Comparison of ENCODE assay signal across 1 cellular context in genomic region chr12:120292661-120293531, GRCh38.
TF ChIP-seq lines count a peak whose summit lies in the region.

Gene RNU4-1 (minus strand): TSS chr12:120293237.

TF ChIP-seq in HepG2, 621 proteins besides CTCF, POLR2A, EP300 and RAD21 (continued from another document and continues in another):
- TF ChIP-seq ZBED4 (CRISPR knock-in tag; IDR thresholded peaks at IDR 0.05; ENCODE audit: borderline replicate concordance) (0 out of 2 replicates have a peak, but pooled peaks have one; percentile 73), ASH2L (IDR thresholded peaks at IDR 0.05; ENCODE audit: insufficient read length, low read depth, low read length) (peak; percentile 13), NR0B2 (CRISPR knock-in tag; IDR thresholded peaks at IDR 0.05) (no peak), FOSL2 (CRISPR knock-in tag; IDR thresholded peaks at IDR 0.05) (peak; percentile 64; the same call in 1 of the 2 replicates), ZNF644 (CRISPR knock-in tag; IDR thresholded peaks at IDR 0.05; ENCODE audit: low read depth) (no peak), TARDBP (CRISPR knock-in tag; IDR thresholded peaks at IDR 0.05) (peak; percentile 88), TBL1XR1 (IDR thresholded peaks at IDR 0.05; ENCODE audit: borderline replicate concordance, low read length, partially characterized antibody) (no peak), MAFG (CRISPR knock-in tag; IDR thresholded peaks at IDR 0.05) (no peak), ZNF782 (CRISPR knock-in tag; IDR thresholded peaks at IDR 0.05; ENCODE audit: borderline replicate concordance) (no peak), ZNF646 (CRISPR knock-in tag; IDR thresholded peaks at IDR 0.05) (no peak), NR3C1 (CRISPR knock-in tag; IDR thresholded peaks at IDR 0.05) (no peak), ZNF296 (CRISPR knock-in tag; conservative IDR thresholded peaks at IDR 0.05) (no peak), ZSCAN20 (CRISPR knock-in tag; IDR thresholded peaks at IDR 0.05; ENCODE audit: borderline replicate concordance) (no peak), MYPOP (CRISPR knock-in tag; IDR thresholded peaks at IDR 0.05) (peak; percentile 63; the same call in 1 of the 2 replicates), HMGA1 (CRISPR knock-in tag; conservative IDR thresholded peaks at IDR 0.05) (no peak), PRDM15 (CRISPR knock-in tag; IDR thresholded peaks at IDR 0.05) (peak; percentile 65; the same call in 1 of the 2 replicates), TCF7 (IDR thresholded peaks at IDR 0.05; ENCODE audit: low read depth) (no peak), KMT2B (CRISPR knock-in tag; IDR thresholded peaks at IDR 0.05) (no peak; the same call in 1 of the 2 replicates), ZNF660 (CRISPR knock-in tag; IDR thresholded peaks at IDR 0.05; ENCODE audit: borderline replicate concordance, low read depth) (no peak), KDM4B (CRISPR knock-in tag; IDR thresholded peaks at IDR 0.05) (no peak; the same call in 1 of the 2 replicates), KDM5B (CRISPR knock-in tag; IDR thresholded peaks at IDR 0.05; ENCODE audit: borderline replicate concordance) (no peak), IRX3 (CRISPR knock-in tag; IDR thresholded peaks at IDR 0.05; ENCODE audit: borderline replicate concordance, low read depth) (no peak), NCOA1 (CRISPR knock-in tag; IDR thresholded peaks at IDR 0.05) (0 out of 2 replicates have a peak, but pooled peaks have one; percentile 24), ZNF790 (CRISPR knock-in tag; IDR thresholded peaks at IDR 0.05; ENCODE audit: borderline replicate concordance) (no peak), ZBTB20 (CRISPR knock-in tag; IDR thresholded peaks at IDR 0.05; ENCODE audit: borderline replicate concordance, low read depth) (peak; percentile 35; the same call in 1 of the 2 replicates), ZBTB3 (CRISPR knock-in tag; IDR thresholded peaks at IDR 0.05; ENCODE audit: borderline replicate concordance, low read depth) (no peak), ZNF7 (CRISPR knock-in tag; IDR thresholded peaks at IDR 0.05) (0 out of 2 replicates have a peak, but pooled peaks have one; percentile 46), ZNF704 (CRISPR knock-in tag; IDR thresholded peaks at IDR 0.05; ENCODE audit: borderline replicate concordance) (no peak), RXRB (CRISPR knock-in tag; IDR thresholded peaks at IDR 0.05; ENCODE audit: borderline replicate concordance) (peak; percentile 80), ZBTB8A (CRISPR knock-in tag; IDR thresholded peaks at IDR 0.05; ENCODE audit: borderline replicate concordance, low read depth) (no peak), ZBTB44 (CRISPR knock-in tag; IDR thresholded peaks at IDR 0.05) (no peak), MTA1 (CRISPR knock-in tag; IDR thresholded peaks at IDR 0.05; ENCODE audit: borderline replicate concordance) (no peak), ZNF335 (CRISPR knock-in tag; IDR thresholded peaks at IDR 0.05) (no peak), ZNF432 (CRISPR knock-in tag; IDR thresholded peaks at IDR 0.05; ENCODE audit: borderline replicate concordance) (no peak), ZNF207 (IDR thresholded peaks at IDR 0.05; ENCODE audit: borderline replicate concordance) (no peak), MEF2D (CRISPR knock-in tag; IDR thresholded peaks at IDR 0.05) (no peak; the same call in 1 of the 2 replicates), MXI1 (IDR thresholded peaks at IDR 0.05; ENCODE audit: borderline replicate concordance, low read depth, low read length) (0 out of 3 replicates have a peak, but pooled peaks have one; percentile 29), ZBTB43 (CRISPR knock-in tag; conservative IDR thresholded peaks at IDR 0.05) (0 out of 2 replicates have a peak, but pooled peaks have one; percentile 58), ZNF670 (CRISPR knock-in tag; IDR thresholded peaks at IDR 0.05; ENCODE audit: borderline replicate concordance) (peak; percentile 77; the same call in 1 of the 2 replicates), SMYD3 (CRISPR knock-in tag; IDR thresholded peaks at IDR 0.05) (peak; percentile 95; the same call in 1 of the 2 replicates), KDM2A (CRISPR knock-in tag; IDR thresholded peaks at IDR 0.05; ENCODE audit: borderline replicate concordance, low read depth) (no peak)
